8 cellular contexts compared by ENCODE assay signal in genomic region chr14:49971156-49972141, GRCh38.
DNase-seq lines count a peak whose midpoint lies in the region; ATAC-seq, FAIRE-seq and TF ChIP-seq lines count a peak whose summit lies in the region.

No MANE protein-coding gene starts in this region.

- peak in 6 of 7 experiments; percentile 31 to 70 (median 52) for DNase-seq in CD8-positive, alpha-beta T cell
- DNase-seq in SKM-1 (lab: John Stamatoyannopoulos, UW; ENCODE audit: unreplicated experiment) (peak; percentile 34), mammary epithelial cell (no peak), natural killer cell (no peak), urothelium cell line (ENCODE audit: low spot score) (no peak), T-helper 9 cell (no peak)

- peaks cover 41% of the 10 kb centered on the region for H3K4me1 ChIP-seq in CD8-positive, alpha-beta T cell (ENCODE audit: insufficient read depth, low read length)
- peaks cover 70% of the 10 kb centered on the region for H3K4me1 ChIP-seq in mammary epithelial cell (ENCODE audit: insufficient read depth, low read length)

- no peak for TF ChIP-seq CTCF in CD8-positive, alpha-beta T cell (IDR thresholded peaks at IDR 0.05)
- TF ChIP-seq CTCF in mammary epithelial cell (conservative IDR thresholded peaks at IDR 0.05 in 1 of 2, IDR thresholded peaks at IDR 0.05 in 1 of 2; ENCODE audit: extremely low read depth in 1 of 2, insufficient read depth in 1 of 2, low read depth in 1 of 2, low read length in 2 of 2) (no peak), natural killer cell (IDR thresholded peaks at IDR 0.05) (no peak)

- H3K27ac Mint-ChIP-seq in CD8-positive, alpha-beta T cell: peak overlapping the region; percentile 98
- H3K27ac Mint-ChIP-seq in natural killer cell: peak overlapping the region; percentile 92 to 95

- H3K4me3 Mint-ChIP-seq in CD8-positive, alpha-beta T cell: peak overlapping the region; percentile 78
- H3K4me3 Mint-ChIP-seq in natural killer cell: peak overlapping the region; percentile 82

- H3K27me3 ChIP-seq in CD8-positive, alpha-beta T cell (ENCODE audit: insufficient read depth, low read length): no peaks in the 10 kb centered on the region
- H3K27me3 ChIP-seq in mammary epithelial cell (ENCODE audit: insufficient read depth, low read length): no peaks in the 10 kb centered on the region

- no peaks in the 10 kb centered on the region for H3K9me3 Mint-ChIP-seq in CD8-positive, alpha-beta T cell
- H3K9me3 Mint-ChIP-seq in natural killer cell: no peaks in the 10 kb centered on the region

- H3K36me3 Mint-ChIP-seq in CD8-positive, alpha-beta T cell: no peaks in the 10 kb centered on the region
- no peaks in the 10 kb centered on the region for H3K36me3 Mint-ChIP-seq in natural killer cell

- no TSS peak for BruUV-seq in mammary epithelial cell (replicated peaks; lab: Mats Ljungman, UMichigan)

- no peaks in the 10 kb centered on the region for H3K9me3 ChIP-seq in CD8-positive, alpha-beta T cell (ENCODE audit: low read length)
- no peaks in the 10 kb centered on the region for H3K9me3 ChIP-seq in mammary epithelial cell (replicated peaks; ENCODE audit: insufficient read depth, low read length)

- H3K36me3 ChIP-seq in CD8-positive, alpha-beta T cell (ENCODE audit: insufficient read depth, low read length): no peaks in the 10 kb centered on the region
- no peaks in the 10 kb centered on the region for H3K36me3 ChIP-seq in mammary epithelial cell (ENCODE audit: insufficient read depth, low read length)

- in situ Hi-C loops in mammary epithelial cell (cut with MboI; ENCODE audit: low sequenced_read_pairs in 2 of 2): no loop called here

- no peaks in the 10 kb centered on the region for H3K79me2 ChIP-seq in mammary epithelial cell (ENCODE audit: insufficient read depth, low read length)

- H2AFZ ChIP-seq in mammary epithelial cell (ENCODE audit: low read depth, low read length): peak overlapping the region; percentile 36

- peak overlapping the region; percentile 65 for H3K4me2 ChIP-seq in mammary epithelial cell (ENCODE audit: insufficient read depth, low read depth, low read length)

- peaks cover 60% of the 10 kb centered on the region for H3K4me1 Mint-ChIP-seq in CD8-positive, alpha-beta T cell (ENCODE audit: low read depth)
- peaks cover 31 to 33% of the 10 kb centered on the region in 2 donors for H3K4me1 Mint-ChIP-seq in natural killer cell

- intact Hi-C loops in CD8-positive, alpha-beta T cell (cut with DNase I, micrococcal nuclease): loop anchor here (1.0 to 10.0 kb wide), 8 partner anchors 25 to 134 kb away; partner anchors contain the start of gene ARF6 (in 1 of the 2)
- intact Hi-C loops in mammary epithelial cell (cut with micrococcal nuclease) (no loop called here), natural killer cell (cut with micrococcal nuclease) (loop anchor here (5.0 kb wide), 1 partner anchor 39 kb away; no protein-coding TSS in a partner anchor)

- 84% methylated on average over 9 of the region's 9 CpGs for WGBS in mammary epithelial cell (ENCODE audit: low coverage, missing lambda C conversion rate)

- H3K4me3 ChIP-seq in CD8-positive, alpha-beta T cell (ENCODE audit: low read depth, low read length): peak overlapping the region; percentile 31
- H3K4me3 ChIP-seq in mammary epithelial cell (replicated peaks in 1 of 3; ENCODE audit: insufficient read depth in 1 of 3, low read depth in 2 of 3, low read length in 3 of 3): no peak overlapping the region

- no peak for FAIRE-seq in urothelium cell line (lab: Jason Lieb, UNC)

- H3K9ac ChIP-seq in mammary epithelial cell (ENCODE audit: insufficient read depth, low read length): no peak overlapping the region

- peak overlapping the region; percentile 62 for H3K27ac ChIP-seq in CD8-positive, alpha-beta T cell (ENCODE audit: low read depth, low read length)
- peak overlapping the region; percentile 90 for H3K27ac ChIP-seq in mammary epithelial cell (ENCODE audit: insufficient read depth, low read depth, low read length)

- peak; percentile 84 for ATAC-seq in CD8-positive, alpha-beta T cell
- ATAC-seq in GM19372 (IDR thresholded peaks at IDR 0.05; ENCODE audit: low read depth, unreplicated experiment): peak; percentile 89
- peak; percentile 93 for ATAC-seq in HG03342 (IDR thresholded peaks at IDR 0.05; ENCODE audit: unreplicated experiment)
- peak; percentile 36 to 72 (median 71) for ATAC-seq in natural killer cell

- dilution Hi-C loops in mammary epithelial cell (cut with HindIII; ENCODE audit: low sequenced_read_pairs): loop anchor here (5.0 kb wide), 1 partner anchor 74 kb away; no protein-coding TSS in a partner anchor

- CTCF ChIA-PET in CD8-positive, alpha-beta T cell (lab: Charles Lee): interaction anchor here (0.6 to 4.3 kb wide), 15 partner anchors 8 to 109 kb away, joined by 3 to 23 read pairs (median 6); partner anchors contain the start of gene ARF6
- CTCF ChIA-PET in mammary epithelial cell (lab: Charles Lee; ENCODE audit: low non-redundant PET): interaction anchor here (0.5 kb wide), 1 partner anchor 60 kb away, joined by 3 read pairs; no protein-coding TSS in a partner anchor

- no peaks in the 10 kb centered on the region for H3K27me3 Mint-ChIP-seq in CD8-positive, alpha-beta T cell (ENCODE audit: low read depth)
- no peaks in the 10 kb centered on the region for H3K27me3 Mint-ChIP-seq in natural killer cell (ENCODE audit: low read depth in 2 of 2)

- POLR2A ChIA-PET in CD8-positive, alpha-beta T cell (lab: Charles Lee): interaction anchor here (0.7 to 3.7 kb wide), 30 partner anchors 9 to 145 kb away, joined by 3 to 37 read pairs (median 4); partner anchors contain the start of genes ARF6, NEMF and VCPKMT

- H4K20me1 ChIP-seq in mammary epithelial cell (ENCODE audit: insufficient read depth, low read length): no peaks in the 10 kb centered on the region

Comparison
In these comparisons a context has a peak if more than half of its experiments do, and no peak if none do; other contexts are left out.
1. DNase-seq: peak in CD8-positive, alpha-beta T cell (6 of 7) and SKM-1 (single experiment); none in mammary epithelial cell (single experiment), natural killer cell (single experiment), urothelium cell line (single experiment) and T-helper 9 cell (single experiment).
2. Peak in every context shown above with its lines, with median percentiles within 50 percentile points of each other: ATAC-seq.